ENCODE assay signal across 21 cellular contexts in genomic region chr9:132864277-132864676, GRCh38. TPM values are rescaled to one million over a fixed set of nuclear protein-coding genes. Genes with fewer than 3 reads are reported as not detected.
DNase-seq lines count a peak whose midpoint lies in the region; ATAC-seq and TF ChIP-seq lines count a peak whose summit lies in the region.
"Had no signal": no experiment of that assay in that cellular context is flagged by ENCODE, and none has a peak within 500 bp of the region (broad histone marks: within the 10 kb centered on the region; RNA-seq: fewer than 3 reads in every experiment).

No MANE protein-coding gene starts in this region.

- intact Hi-C loops in activated T-helper 2 cell treated with anti-CD3 and anti-CD28 coated beads, Interferon-gamma antibody, Interleukin-2, Interleukin-4, amounts not matched to agents 10 μg/mL and 5 μg/mL and 100 μg/mL, durations not matched to agents 14 hours and 24 hours and 36 hours (cut with micrococcal nuclease) = no loop called here

- no peaks in the 10 kb centered on the region for H3K9me3 ChIP-seq in trophoblast cell (ENCODE audit: insufficient read depth, low read depth, low read length)

- H3K79me1 ChIP-seq in trophoblast cell (ENCODE audit: low read length) = no peaks in the 10 kb centered on the region

- H3K36me3 Mint-ChIP-seq in GM23338 (ENCODE audit: low read depth) = no peaks in the 10 kb centered on the region
- H3K36me3 Mint-ChIP-seq in activated T-helper 2 cell treated with anti-CD3 and anti-CD28 coated beads, Interferon-gamma antibody, Interleukin-2, Interleukin-4, amounts not matched to agents 10 μg/mL and 5 μg/mL and 100 μg/mL, durations not matched to agents 14 hours and 24 hours and 36 hours (ENCODE audit: low read depth) = no peaks in the 10 kb centered on the region

- H3K4ac ChIP-seq in trophoblast cell (ENCODE audit: low read depth, low read length) = no peak overlapping the region

- peak overlapping the region; percentile 5; the same call in 1 of the 2 replicates for H3K27ac ChIP-seq in C4-2B
- H3K27ac ChIP-seq in GM23338 (ENCODE audit: low read depth) = no peak overlapping the region
- peak overlapping the region; percentile 4 for H3K27ac ChIP-seq in trophoblast cell (ENCODE audit: low read depth, low read length)

- H3K79me2 ChIP-seq in GM23338 (replicated peaks; ENCODE audit: insufficient read depth) (no peaks in the 10 kb centered on the region), trophoblast cell (ENCODE audit: control insufficient read depth, insufficient read depth, low read length, poor library complexity) (peaks cover 2% of the 10 kb centered on the region)

- H2BK12ac ChIP-seq in trophoblast cell (ENCODE audit: low read length) = no peak overlapping the region

- ATAC-seq in GM23338 = no peak
- ATAC-seq in GM21528 (IDR thresholded peaks at IDR 0.05; ENCODE audit: low FRiP score, unreplicated experiment) = no peak
- ATAC-seq: Panc1 had no signal

- H3K4me2 ChIP-seq in GM23338 (0 out of 2 replicates have a peak overlapping the region, but pooled peaks have one; percentile 14), trophoblast cell (ENCODE audit: low read length) (no peak overlapping the region)

- no peak overlapping the region for H3K9ac ChIP-seq in trophoblast cell (ENCODE audit: low read length)

- H4K8ac ChIP-seq in trophoblast cell (ENCODE audit: low read depth, low read length) = no peak overlapping the region

- no peaks in the 10 kb centered on the region for H3F3A ChIP-seq in GM23338 (replicated peaks; ENCODE audit: low read depth)

- peak overlapping the region; percentile 16 for H2BK5ac ChIP-seq in trophoblast cell (ENCODE audit: low read depth, low read length, poor library complexity)

- H3K36me3 ChIP-seq in GM23338 (ENCODE audit: insufficient read depth) (no peaks in the 10 kb centered on the region), trophoblast cell (ENCODE audit: control insufficient read depth in 1 of 2, insufficient read depth in 2 of 2, low read length in 2 of 2) (no peaks in the 10 kb centered on the region)

- peak overlapping the region; percentile 55 for H4K91ac ChIP-seq in trophoblast cell (ENCODE audit: low read depth, low read length)

- peak overlapping the region; percentile 38 for H3K18ac ChIP-seq in trophoblast cell (ENCODE audit: low read length)

- H3K23ac ChIP-seq in trophoblast cell (ENCODE audit: low read length) = no peak overlapping the region

- H3K9me3 Mint-ChIP-seq in GM23338 = no peaks in the 10 kb centered on the region
- no peaks in the 10 kb centered on the region for H3K9me3 Mint-ChIP-seq in activated T-helper 2 cell treated with anti-CD3 and anti-CD28 coated beads, Interferon-gamma antibody, Interleukin-2, Interleukin-4, amounts not matched to agents 10 μg/mL and 5 μg/mL and 100 μg/mL, durations not matched to agents 14 hours and 24 hours and 36 hours
- H3K9me3 Mint-ChIP-seq: CD4-positive, alpha-beta T cell had no signal

- H2AK5ac ChIP-seq in trophoblast cell (ENCODE audit: low read length) = peak overlapping the region; percentile 69

- no peak overlapping the region for H2AFZ ChIP-seq in GM23338
- H2AFZ ChIP-seq in trophoblast cell (ENCODE audit: insufficient read depth, low read length, poor library complexity) = no peak overlapping the region

- no peaks in the 10 kb centered on the region for H3K27me3 ChIP-seq in GM23338 (ENCODE audit: insufficient read depth)
- no peaks in the 10 kb centered on the region for H3K27me3 ChIP-seq in trophoblast cell (ENCODE audit: insufficient read depth, low read length)

- H3K4me3 Mint-ChIP-seq in GM23338 = no peak overlapping the region
- no peak overlapping the region for H3K4me3 Mint-ChIP-seq in activated T-helper 2 cell treated with anti-CD3 and anti-CD28 coated beads, Interferon-gamma antibody, Interleukin-2, Interleukin-4, amounts not matched to agents 10 μg/mL and 5 μg/mL and 100 μg/mL, durations not matched to agents 14 hours and 24 hours and 36 hours (ENCODE audit: low read depth)
- H3K4me3 Mint-ChIP-seq: CD4-positive, alpha-beta T cell had no signal

- H3K4me1 ChIP-seq in GM23338 (ENCODE audit: insufficient read depth) = no peaks in the 10 kb centered on the region; the same call in 1 of the 2 replicates
- peaks cover 9 to 11% of the 10 kb centered on the region in 2 experiments for H3K4me1 ChIP-seq in trophoblast cell (ENCODE audit: control insufficient read depth in 1 of 2, insufficient read depth in 2 of 2, low read length in 2 of 2)

- no peak overlapping the region for H3K27ac Mint-ChIP-seq in GM23338
- H3K27ac Mint-ChIP-seq in activated T-helper 2 cell treated with anti-CD3 and anti-CD28 coated beads, Interferon-gamma antibody, Interleukin-2, Interleukin-4, amounts not matched to agents 10 μg/mL and 5 μg/mL and 100 μg/mL, durations not matched to agents 14 hours and 24 hours and 36 hours = peak overlapping the region; percentile 12
- H3K27ac Mint-ChIP-seq: CD4-positive, alpha-beta T cell had no signal

- H3K14ac ChIP-seq in trophoblast cell (ENCODE audit: low read length) = no peak overlapping the region

- peaks cover 5% of the 10 kb centered on the region; the same call in 1 of the 2 replicates for H3K9me2 ChIP-seq in GM23338 (ENCODE audit: insufficient read depth)

- no peaks in the 10 kb centered on the region for H4K20me1 ChIP-seq in GM23338 (replicated peaks; ENCODE audit: insufficient read depth)

- no CpG with 5 or more reads among the region's 2 CpGs for WGBS in trophoblast cell (ENCODE audit: extremely low coverage, insufficient coverage, insufficient read length)

- peaks cover 12% of the 10 kb centered on the region for H3K4me1 Mint-ChIP-seq in GM23338
- peaks cover 7% of the 10 kb centered on the region for H3K4me1 Mint-ChIP-seq in activated T-helper 2 cell treated with anti-CD3 and anti-CD28 coated beads, Interferon-gamma antibody, Interleukin-2, Interleukin-4, amounts not matched to agents 10 μg/mL and 5 μg/mL and 100 μg/mL, durations not matched to agents 14 hours and 24 hours and 36 hours (ENCODE audit: low read depth)

- no peak overlapping the region for H4K12ac ChIP-seq in trophoblast cell (ENCODE audit: low read depth, low read length)

- no peak for DNase-seq in GM23338 (ENCODE audit: low spot score)
- DNase-seq in activated T-helper 2 cell treated with anti-CD3 and anti-CD28 coated beads, Interferon-gamma antibody, Interleukin-2, Interleukin-4, amounts not matched to agents 10 μg/mL and 5 μg/mL and 100 μg/mL, durations not matched to agents 14 hours and 24 hours and 36 hours (ENCODE audit: low spot score) = no peak
- no peak for DNase-seq in trophoblast cell
- no peak for DNase-seq in stimulated activated naive CD4-positive, alpha-beta T cell treated with Interleukin-2 at 50 U/mL for 16 hours (lab: John Stamatoyannopoulos, UW)
- DNase-seq in ureter (ENCODE audit: low spot score) = no peak
- DNase-seq: CD4-positive, alpha-beta T cell; COR-L47; DMS 273 treated with DMSO at 0.1 percent for 48 hours; GOT3; HCEC 1CT; KBM-7; NCI-H1105; NCI-H146; NCI-H2029 treated with DMSO at 0.1 percent for 48 hours; NCI-H345; NCI-H774 had no signal

- H3K4me3 ChIP-seq in GM23338 (no peak overlapping the region), trophoblast cell (ENCODE audit: low read depth, low read length) (no peak overlapping the region)

- TF ChIP-seq CTCF in C4-2B (conservative IDR thresholded peaks at IDR 0.05) = no peak
- no peak for TF ChIP-seq CTCF in GM23338 (conservative IDR thresholded peaks at IDR 0.05; ENCODE audit: low read depth in 2 of 2)

- peak overlapping the region; percentile 2 for H2BK120ac ChIP-seq in trophoblast cell (ENCODE audit: insufficient read depth, low read length, poor library complexity)

- H3K27me3 Mint-ChIP-seq in GM23338 (ENCODE audit: insufficient read depth, low read depth, poor library complexity) = peaks cover 2% of the 10 kb centered on the region
- peaks cover 1% of the 10 kb centered on the region for H3K27me3 Mint-ChIP-seq in activated T-helper 2 cell treated with anti-CD3 and anti-CD28 coated beads, Interferon-gamma antibody, Interleukin-2, Interleukin-4, amounts not matched to agents 10 μg/mL and 5 μg/mL and 100 μg/mL, durations not matched to agents 14 hours and 24 hours and 36 hours (ENCODE audit: low read depth)
- H3K27me3 Mint-ChIP-seq: CD4-positive, alpha-beta T cell had no signal

TF ChIP-seq in GM23338, 12 proteins besides CTCF, POLR2A, EP300 and RAD21 (continues in another document):
- no peak for TF ChIP-seq POLR2AphosphoS5 (IDR thresholded peaks at IDR 0.05; ENCODE audit: low read depth)

RNA-seq across cellular contexts. Expression of gene AK8, which starts 13.8 kb away (rescaled TPM):
- total RNA-seq in GM23338 (2014; rRNA removed; shearing (Covaris generic)) = 0.14 and 0.82 TPM in 2 replicates
- 0.70 and 0.78 TPM in 2 replicates for polyA plus RNA-seq in GM23338 (2016; fragmentation: Nextera tagmentation; extraction: Ambion mirVana)
- not detected in 2 replicates for total RNA-seq in activated T-helper 2 cell treated with anti-CD3 and anti-CD28 coated beads, Interferon-gamma antibody, Interleukin-2, Interleukin-4, amounts not matched to agents 10 μg/mL and 5 μg/mL and 100 μg/mL, durations not matched to agents 14 hours and 24 hours and 36 hours
- polyA plus RNA-seq in trophoblast cell (2013) = 0.19 and 0.34 TPM in 2 replicates
- total RNA-seq in ureter = 1.7 TPM
- total RNA-seq: A673; CD4-positive, alpha-beta T cell; HT1080 had no signal

RNA-seq across cellular contexts. Expression of gene SPACA9, which starts 14.4 kb away (rescaled TPM):
- 0.78 and 1.5 TPM in 2 replicates for total RNA-seq in GM23338 (2014; rRNA removed; shearing (Covaris generic))
- 0.85 and 1.1 TPM in 2 replicates for polyA plus RNA-seq in GM23338 (2016; fragmentation: Nextera tagmentation; extraction: Ambion mirVana)
- 1.1 and 1.3 TPM in 2 replicates for total RNA-seq in activated T-helper 2 cell treated with anti-CD3 and anti-CD28 coated beads, Interferon-gamma antibody, Interleukin-2, Interleukin-4, amounts not matched to agents 10 μg/mL and 5 μg/mL and 100 μg/mL, durations not matched to agents 14 hours and 24 hours and 36 hours
- 2.5 and 2.7 TPM in 2 replicates for polyA plus RNA-seq in trophoblast cell (2013)
- total RNA-seq in ureter = 5.4 TPM
